8 cellular contexts compared by ENCODE assay signal in the genomic region with DNA sequence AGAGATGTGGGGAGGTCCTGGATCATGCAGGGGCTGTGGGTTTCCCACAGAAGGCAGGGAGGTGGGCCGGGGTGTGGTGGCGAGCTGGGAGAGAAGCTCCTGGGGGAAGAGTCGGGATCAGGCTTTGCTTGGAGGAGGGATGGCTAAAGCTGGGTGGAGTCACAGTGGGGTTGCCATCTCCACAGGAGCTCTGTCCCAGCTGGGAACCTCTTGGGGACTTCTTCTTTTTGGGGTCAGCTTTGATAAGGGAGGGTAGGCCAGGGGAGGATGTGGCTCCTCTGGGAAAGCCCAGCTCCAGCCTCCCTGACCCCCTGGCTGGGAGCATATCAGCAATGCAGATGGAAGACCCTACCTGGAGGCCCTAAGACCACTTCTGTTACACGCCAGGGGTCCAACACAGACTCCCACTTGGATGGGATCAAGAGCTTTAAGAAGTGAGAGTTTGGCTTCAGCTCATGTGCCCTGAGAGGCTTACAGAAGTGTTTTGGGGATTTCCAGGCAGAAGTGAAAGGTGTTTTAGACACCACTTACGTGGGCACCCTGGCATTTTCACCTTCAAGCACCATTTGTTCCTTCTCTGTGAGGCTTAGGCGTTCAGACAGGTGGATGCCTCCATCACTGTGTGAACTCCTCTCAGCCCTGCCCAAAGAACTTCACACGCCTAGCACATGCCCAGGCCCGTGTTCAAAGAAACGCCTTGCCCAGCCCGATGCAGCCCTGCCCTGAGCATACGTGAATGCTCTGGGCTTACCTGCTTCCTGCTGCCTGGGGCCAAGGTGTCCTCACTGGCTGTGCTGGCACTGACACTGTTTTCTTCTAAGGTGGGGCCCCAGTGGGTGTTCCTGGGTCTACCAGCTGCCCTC. TPM values are rescaled to one million over a fixed set of nuclear protein-coding genes. Genes with fewer than 3 reads are reported as not detected.
DNase-seq lines count a peak whose midpoint lies in the region; ATAC-seq and TF ChIP-seq lines count a peak whose summit lies in the region.

No MANE protein-coding gene starts in this region.

- intact Hi-C loops in mammary epithelial cell (cut with micrococcal nuclease), result loop anchor here (2.0 kb wide), 4 partner anchors 18 to 52 kb away; a partner anchor contains a TSS
- intact Hi-C loops in spleen (cut with DNase I; ENCODE audit: low total_unique reads), result no loop called here

- TF ChIP-seq CTCF in mammary epithelial cell (conservative IDR thresholded peaks at IDR 0.05 in 1 of 2, IDR thresholded peaks at IDR 0.05 in 1 of 2; ENCODE audit: extremely low read depth in 1 of 2, insufficient read depth in 1 of 2, low read depth in 1 of 2, low read length in 2 of 2), result no peak
- no peak for TF ChIP-seq CTCF in spleen (IDR thresholded peaks at IDR 0.05 in 8 of 11, conservative IDR thresholded peaks at IDR 0.05 in 3 of 11)

- 37% methylated on average over 11 of the region's 11 CpGs for WGBS in mammary epithelial cell (ENCODE audit: low coverage, missing lambda C conversion rate)
- 61 to 85% (median 76%) methylated on average over 11 of the region's 11 CpGs for WGBS in spleen, 5 donors

- dilution Hi-C loops in mammary epithelial cell (cut with HindIII; ENCODE audit: low sequenced_read_pairs), result no loop called here

- no peaks in the 10 kb centered on the region for H3K79me2 ChIP-seq in mammary epithelial cell (ENCODE audit: insufficient read depth, low read length)

- ATAC-seq in GM18909 (IDR thresholded peaks at IDR 0.05; ENCODE audit: poor library complexity, unreplicated experiment), result peak; percentile 61
- ATAC-seq in HG03025 (IDR thresholded peaks at IDR 0.05; ENCODE audit: low FRiP score, unreplicated experiment), result peak; percentile 51
- ATAC-seq in HG03095 (IDR thresholded peaks at IDR 0.05; ENCODE audit: unreplicated experiment), result no peak
- no peak for ATAC-seq in GM21526 (IDR thresholded peaks at IDR 0.05; ENCODE audit: low FRiP score, unreplicated experiment)

- in situ Hi-C loops in mammary epithelial cell (cut with MboI; ENCODE audit: low sequenced_read_pairs in 2 of 2), result no loop called here

- peak overlapping the region; percentile 48 for H2AFZ ChIP-seq in mammary epithelial cell (ENCODE audit: low read depth, low read length)

- H3K4me2 ChIP-seq in mammary epithelial cell (ENCODE audit: insufficient read depth, low read depth, low read length), result peak overlapping the region; percentile 25

- TSS peak; percentile 80 for BruUV-seq in mammary epithelial cell (replicated peaks; lab: Mats Ljungman, UMichigan)

- H3K27me3 ChIP-seq in mammary epithelial cell (ENCODE audit: insufficient read depth, low read length), result no peaks in the 10 kb centered on the region
- H3K27me3 ChIP-seq in spleen (replicated peaks in 1 of 7), result no peaks in the 10 kb centered on the region

- peak overlapping the region; percentile 60 for H3K9ac ChIP-seq in mammary epithelial cell (ENCODE audit: insufficient read depth, low read length)

- CTCF ChIA-PET in mammary epithelial cell (lab: Charles Lee; ENCODE audit: low non-redundant PET), result interaction anchor here (0.6 to 0.9 kb wide), 4 partner anchors 116 to 730 kb away, joined by 3 to 6 read pairs (median 4); no protein-coding TSS in a partner anchor

- H3K9me3 ChIP-seq in mammary epithelial cell (replicated peaks; ENCODE audit: insufficient read depth, low read length), result no peaks in the 10 kb centered on the region
- no peaks in the 10 kb centered on the region for H3K9me3 ChIP-seq in spleen

- DNase-seq in mammary epithelial cell (peak; percentile 84), spleen (peak; percentile 81), NCI-H82 (lab: John Stamatoyannopoulos, UW) (no peak), NOMO-1 (lab: John Stamatoyannopoulos, UW; ENCODE audit: unreplicated experiment in 2 of 2) (no peak)

- H3K4me1 ChIP-seq in mammary epithelial cell (ENCODE audit: insufficient read depth, low read length) (peaks cover 38% of the 10 kb centered on the region), spleen (peaks cover 7 to 43% (median 32%) of the 10 kb centered on the region in 6 donors)

- H3K36me3 ChIP-seq in mammary epithelial cell (ENCODE audit: insufficient read depth, low read length), result no peaks in the 10 kb centered on the region
- peaks cover 0 to 100% (median 50%) of the 10 kb centered on the region in 6 donors for H3K36me3 ChIP-seq in spleen

- no peaks in the 10 kb centered on the region for H4K20me1 ChIP-seq in mammary epithelial cell (ENCODE audit: insufficient read depth, low read length)

- no peak overlapping the region for H3K4me3 ChIP-seq in mammary epithelial cell (replicated peaks in 1 of 3; ENCODE audit: insufficient read depth in 1 of 3, low read depth in 2 of 3, low read length in 3 of 3)
- no peak overlapping the region for H3K4me3 ChIP-seq in spleen

- H3K27ac ChIP-seq in mammary epithelial cell (ENCODE audit: insufficient read depth, low read depth, low read length) (peak overlapping the region; percentile 90), spleen (peak overlapping the region; percentile 33 to 86 (median 69))

- no peak for TF ChIP-seq POLR2A in spleen (IDR thresholded peaks at IDR 0.05)

RNA-seq across cellular contexts. Expression of a gene that starts 33.7 kb away (rescaled TPM):
- total RNA-seq in mammary epithelial cell (1 to 10 TPM; 6.7 to 8.2 TPM), spleen (10 to 100 TPM; 19.1 to 54.7 (median 26.5) TPM)
- polyA plus RNA-seq in mammary epithelial cell (5.3 TPM), spleen (10 to 100 TPM in 2 of 3 donors, 1 to 10 TPM in 1; 9.3 to 16.1 (median 12.9) TPM)
- polyA minus RNA-seq in mammary epithelial cell, result 37.1 TPM

RNA-seq across cellular contexts. Expression of a gene that starts 52.2 kb away (rescaled TPM):
- total RNA-seq in mammary epithelial cell (10 to 100 TPM; 45.7 to 58.2 TPM), spleen (10 to 100 TPM; 45.8 to 86.2 (median 51.3) TPM)
- polyA plus RNA-seq in mammary epithelial cell (16.2 TPM), spleen (10 to 100 TPM; 13.3 to 22.2 (median 16.6) TPM)
- 9.1 TPM for polyA minus RNA-seq in mammary epithelial cell

Comparison
In these comparisons a context has a peak if more than half of its experiments do, and no peak if none do; other contexts are left out.
1. ATAC-seq: peak in GM18909 (single experiment) and HG03025 (single experiment); none in HG03095 (single experiment) and GM21526 (single experiment).
2. DNase-seq: peak in mammary epithelial cell (single experiment) and spleen (single experiment); none in NCI-H82 (single experiment) and NOMO-1 (0 of 2).